Comparison of ENCODE assay signal across 7 cellular contexts in genomic region chr4:189940178-189941004, GRCh38. TPM values are rescaled to one million over a fixed set of nuclear protein-coding genes. Genes with fewer than 3 reads are reported as not detected.
DNase-seq lines count a peak whose midpoint lies in the region; ATAC-seq lines count a peak whose summit lies in the region.

FRG1 (plus strand) TSS chr4:189940872; CDS start chr4:189941010, 138 bp downstream.

- DNase-seq in central memory CD4-positive, alpha-beta T cell, result peak; percentile 98
- DNase-seq in kidney tubule cell (ENCODE audit: low spot score) (peak; percentile 95), NCI-H1436 treated with DMSO at 0.1 percent for 48 hours (lab: John Stamatoyannopoulos, UW) (no peak)
- DNase-seq in stimulated activated CD4-positive, alpha-beta T cell treated with anti-CD3 and anti-CD28 coated beads, Interleukin-1b, Interleukin-23, amount 100 ng/mL, for 48 hours, result peak; percentile 95

- intact Hi-C loops in T-helper 2 cell treated with Interferon-gamma antibody and Interleukin-4, amounts not matched to agents 100 ng/mL and 5 ng/mL, for 36 hours (cut with micrococcal nuclease), result no loop called here

- ATAC-seq in GM18907 (IDR thresholded peaks at IDR 0.05; ENCODE audit: unreplicated experiment) (peak; percentile 100), HG03135 (IDR thresholded peaks at IDR 0.05; ENCODE audit: unreplicated experiment) (peak; percentile 100)

RNA-seq across cellular contexts. Expression of gene FRG1, which starts in this region (rescaled TPM):
- 70.5 and 75.9 TPM in 2 replicates for total RNA-seq in T-helper 2 cell treated with Interferon-gamma antibody and Interleukin-4, amounts not matched to agents 100 ng/mL and 5 ng/mL, for 36 hours
